22 cellular contexts compared by ENCODE assay signal in genomic region chr3:183529717-183530116, GRCh38.
"Had no signal": no experiment of that assay in that cellular context is flagged by ENCODE, and none has a peak within 500 bp of the region (broad histone marks: within the 10 kb centered on the region; RNA-seq: fewer than 3 reads in every experiment).

No MANE protein-coding gene starts in this region.

- H3K4me1 ChIP-seq: esophagus muscularis mucosa, vagina had no signal

- H3K27me3 Mint-ChIP-seq: activated CD4-positive, alpha-beta T cell treated with anti-CD3 and anti-CD28 coated beads for 36 hours; activated naive CD4-positive, alpha-beta T cell treated with anti-CD3 and anti-CD28 coated beads, Interleukin-2, amount 10 ng/mL, durations not matched to agents 7 days and 5 days; naive thymus-derived CD8-positive, alpha-beta T cell; T-cell had no signal

- H3K4me3 ChIP-seq: esophagus muscularis mucosa, left lung, mucosa of descending colon, skin epidermis, tibial nerve, vagina had no signal

- DNase-seq: activated CD4-positive, alpha-beta T cell treated with anti-CD3 and anti-CD28 coated beads for 36 hours; activated CD8-positive, alpha-beta memory T cell treated with anti-CD3 and anti-CD28 coated beads, Interleukin-2, amount 50 U/mL, for 48 hours; activated naive CD4-positive, alpha-beta T cell treated with anti-CD3 and anti-CD28 coated beads, Interleukin-2, amount 10 ng/mL, durations not matched to agents 7 days and 5 days; caudate nucleus; hippocampal formation; kidney; left lung; mucosa of descending colon; naive thymus-derived CD8-positive, alpha-beta T cell; posterior cingulate gyrus; stimulated activated CD4-positive, alpha-beta T cell treated with anti-CD3 and anti-CD28 coated beads, Interleukin-15, amount 100 ng/mL, for 24 hours; stimulated activated CD4-positive, alpha-beta T cell treated with anti-CD3 and anti-CD28 coated beads, Interleukin-4, amount 100 ng/mL, for 1 hour; stimulated activated naive CD4-positive, alpha-beta T cell; substantia nigra; T-cell; T-helper 9 cell; WERI-Rb-1 had no signal

- H3K27me3 ChIP-seq: esophagus muscularis mucosa, left lung, neutrophil, tibial nerve, vagina had no signal

- H3K27ac ChIP-seq: esophagus muscularis mucosa, neutrophil, tibial nerve, vagina, WERI-Rb-1 had no signal

- H3K36me3 ChIP-seq: esophagus muscularis mucosa, tibial nerve, vagina, WERI-Rb-1 had no signal

- H3K9me3 Mint-ChIP-seq: T-cell had no signal

- ATAC-seq: activated CD4-positive, alpha-beta T cell treated with anti-CD3 and anti-CD28 coated beads for 36 hours; left lung; mucosa of descending colon; naive thymus-derived CD8-positive, alpha-beta T cell; T-cell had no signal

- H3K4me3 Mint-ChIP-seq: activated CD4-positive, alpha-beta T cell treated with anti-CD3 and anti-CD28 coated beads for 36 hours; activated naive CD4-positive, alpha-beta T cell treated with anti-CD3 and anti-CD28 coated beads, Interleukin-2, amount 10 ng/mL, durations not matched to agents 7 days and 5 days; T-cell had no signal

- H3K9me3 ChIP-seq: esophagus muscularis mucosa, left lung, mucosa of descending colon, neutrophil, tibial nerve, vagina had no signal
